ENCODE assay signal across 23 cellular contexts in the genomic region with DNA sequence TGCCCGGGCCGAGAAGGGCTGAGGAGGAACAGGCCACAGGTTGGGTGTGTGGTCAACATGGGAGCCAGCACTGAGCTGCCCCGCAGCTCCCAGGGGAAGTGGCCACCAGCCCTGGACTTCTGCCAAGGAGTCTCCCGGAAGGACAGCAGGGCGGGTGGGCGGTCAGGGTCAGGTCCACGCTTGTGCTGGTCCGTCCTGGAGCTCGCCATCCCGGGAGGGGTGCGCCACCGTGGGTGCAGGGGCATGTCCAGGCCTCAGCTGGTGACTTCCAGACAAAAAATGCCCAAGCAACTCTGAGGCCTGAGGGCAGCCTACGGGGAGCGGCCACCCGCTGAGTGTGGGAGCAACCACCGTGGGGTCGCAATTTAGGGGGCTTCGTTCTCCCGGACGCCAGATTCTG. TPM values are rescaled to one million over a fixed set of nuclear protein-coding genes. Genes with fewer than 3 reads are reported as not detected.
DNase-seq lines count a peak whose midpoint lies in the region; ATAC-seq and TF ChIP-seq lines count a peak whose summit lies in the region.
"Had no signal": no experiment of that assay in that cellular context is flagged by ENCODE, and none has a peak within 500 bp of the region (broad histone marks: within the 10 kb centered on the region; RNA-seq: fewer than 3 reads in every experiment).

No MANE protein-coding gene starts in this region.

- no peak overlapping the region for H2BK12ac ChIP-seq in neuronal stem cell (ENCODE audit: low read length)

- TF ChIP-seq CTCF in natural killer cell (IDR thresholded peaks at IDR 0.05), result no peak

- no peak overlapping the region for H2BK5ac ChIP-seq in neuronal stem cell (ENCODE audit: low read length)

- H3K14ac ChIP-seq in neuronal stem cell (ENCODE audit: low read length), result no peak overlapping the region

- no peak overlapping the region for H4K8ac ChIP-seq in neuronal stem cell (ENCODE audit: low read depth, low read length)

- no peaks in the 10 kb centered on the region for H3K4me1 Mint-ChIP-seq in natural killer cell treated with Interleukin-12 subunit alpha and Interleukin-12 subunit beta and Interleukin-15 and Interleukin-18, amount 100 ng/mL, for 72 hours (ENCODE audit: low read depth in 2 of 2)
- H3K4me1 Mint-ChIP-seq in natural killer cell, result no peaks in the 10 kb centered on the region
- H3K4me1 Mint-ChIP-seq: CD14-positive monocyte; CD8-positive, alpha-beta memory T cell had no signal

- peak overlapping the region; percentile 67 for H3K18ac ChIP-seq in neuronal stem cell (ENCODE audit: low read length)

- H3K9ac ChIP-seq in neuronal stem cell (ENCODE audit: low read depth, low read length, poor library complexity), result no peak overlapping the region
- H3K9ac ChIP-seq: BLaER1 treated with 17β-estradiol and CSF1 and Interleukin-3, amounts not matched to agents 10 nM and 100 nM had no signal

- no peaks in the 10 kb centered on the region for H3K9me3 ChIP-seq in neuronal stem cell (replicated peaks in 1 of 2; ENCODE audit: control insufficient read depth in 2 of 2, insufficient read depth in 1 of 2, low read depth in 1 of 2, low read length in 2 of 2)
- H3K9me3 ChIP-seq: BE2C, HAP-1 had no signal

- H3K27ac Mint-ChIP-seq in natural killer cell treated with Interleukin-12 subunit alpha and Interleukin-12 subunit beta and Interleukin-15 and Interleukin-18, amount 100 ng/mL, for 72 hours, result no peak overlapping the region
- no peak overlapping the region for H3K27ac Mint-ChIP-seq in natural killer cell
- H3K27ac Mint-ChIP-seq: CD14-positive monocyte; CD4-positive, alpha-beta T cell; CD8-positive, alpha-beta memory T cell; HFFc6 had no signal

- no CpG with 5 or more reads among the region's 20 CpGs for WGBS in neuronal stem cell (ENCODE audit: extremely low coverage in 2 of 2, insufficient read length in 2 of 2, insufficient replicate concordance in 1 of 2), 2 donors

- H3K36me3 Mint-ChIP-seq in natural killer cell treated with Interleukin-12 subunit alpha and Interleukin-12 subunit beta and Interleukin-15 and Interleukin-18, amount 100 ng/mL, for 72 hours, result no peaks in the 10 kb centered on the region
- no peaks in the 10 kb centered on the region for H3K36me3 Mint-ChIP-seq in natural killer cell
- H3K36me3 Mint-ChIP-seq: CD14-positive monocyte had no signal

- DNase-seq in activated gamma-delta T cell (lab: John Stamatoyannopoulos, UW) (peak; percentile 12), activated gamma-delta T cell treated with Interleukin-2 at 50 U/mL for 16 hours (no peak), natural killer cell (no peak), neuronal stem cell (ENCODE audit: low spot score) (no peak), NCI-H2227 treated with DMSO at 0.1 percent for 48 hours (lab: John Stamatoyannopoulos, UW) (no peak)
- DNase-seq in natural killer cell treated with Interleukin-12 subunit alpha and Interleukin-12 subunit beta and Interleukin-15 and Interleukin-18, amount 100 ng/mL, for 72 hours (ENCODE audit: low spot score), result no peak
- DNase-seq: ACHN; AML-193; BE2C; Calu3; CD4-positive, alpha-beta T cell; CD8-positive, alpha-beta memory T cell; DMS53; DMS79 treated with DMSO at 0.1 percent for 48 hours; GF-D8; GOT3; HFFc6 had no signal

- H3K27ac ChIP-seq in neuronal stem cell (replicated peaks; ENCODE audit: low read length), result no peak overlapping the region
- H3K27ac ChIP-seq: 22Rv1; BLaER1 treated with 17β-estradiol and CSF1 and Interleukin-3, amounts not matched to agents 10 nM and 100 nM had no signal

- no peak overlapping the region for H3K23ac ChIP-seq in neuronal stem cell (ENCODE audit: low read depth, low read length, poor library complexity)

- H3K27me3 ChIP-seq in neuronal stem cell (ENCODE audit: control insufficient read depth in 3 of 3, insufficient read depth in 3 of 3, low read depth in 1 of 3, low read length in 3 of 3), result no peaks in the 10 kb centered on the region
- H3K27me3 ChIP-seq: BE2C; BLaER1 treated with 17β-estradiol and CSF1 and Interleukin-3, amounts not matched to agents 10 nM and 100 nM had no signal

- H2AK5ac ChIP-seq in neuronal stem cell (ENCODE audit: low read depth, low read length), result peak overlapping the region; percentile 70

- no peak overlapping the region for H3K4me3 Mint-ChIP-seq in natural killer cell treated with Interleukin-12 subunit alpha and Interleukin-12 subunit beta and Interleukin-15 and Interleukin-18, amount 100 ng/mL, for 72 hours
- H3K4me3 Mint-ChIP-seq in natural killer cell, result no peak overlapping the region
- H3K4me3 Mint-ChIP-seq: CD14-positive monocyte; CD4-positive, alpha-beta T cell; CD8-positive, alpha-beta memory T cell; HFFc6 had no signal

- no peaks in the 10 kb centered on the region for H3K9me3 Mint-ChIP-seq in natural killer cell treated with Interleukin-12 subunit alpha and Interleukin-12 subunit beta and Interleukin-15 and Interleukin-18, amount 100 ng/mL, for 72 hours
- no peaks in the 10 kb centered on the region for H3K9me3 Mint-ChIP-seq in natural killer cell
- H3K9me3 Mint-ChIP-seq: CD4-positive, alpha-beta T cell; CD8-positive, alpha-beta memory T cell had no signal

- no peak overlapping the region for H3K4me3 ChIP-seq in neuronal stem cell (ENCODE audit: low read length in 2 of 2)
- H3K4me3 ChIP-seq: BLaER1 treated with 17β-estradiol and CSF1 and Interleukin-3, amounts not matched to agents 10 nM and 100 nM; HAP-1 had no signal

- no peak overlapping the region for H4K91ac ChIP-seq in neuronal stem cell (ENCODE audit: low read depth, low read length, poor library complexity)

- H3K4ac ChIP-seq in neuronal stem cell (ENCODE audit: low read length), result no peak overlapping the region

- H3K27me3 Mint-ChIP-seq in natural killer cell treated with Interleukin-12 subunit alpha and Interleukin-12 subunit beta and Interleukin-15 and Interleukin-18, amount 100 ng/mL, for 72 hours, result peaks cover 15 to 34% of the 10 kb centered on the region in 2 donors
- peaks cover 8 to 13% of the 10 kb centered on the region in 2 donors for H3K27me3 Mint-ChIP-seq in natural killer cell (ENCODE audit: low read depth in 2 of 2)

- H2BK120ac ChIP-seq in neuronal stem cell (ENCODE audit: low read depth, low read length), result no peak overlapping the region

- intact Hi-C loops in natural killer cell (cut with micrococcal nuclease), result no loop called here

- ATAC-seq in natural killer cell treated with Interleukin-12 subunit alpha and Interleukin-12 subunit beta and Interleukin-15 and Interleukin-18, amount 100 ng/mL, for 72 hours, result peak; percentile 13
- no peak for ATAC-seq in natural killer cell

- no peaks in the 10 kb centered on the region for H3K79me1 ChIP-seq in neuronal stem cell (ENCODE audit: low read depth, low read length)

- H2BK15ac ChIP-seq in neuronal stem cell (ENCODE audit: low read length), result no peak overlapping the region

- H3K36me3 ChIP-seq in neuronal stem cell (replicated peaks in 1 of 2; ENCODE audit: control insufficient read depth in 2 of 2, insufficient read depth in 2 of 2, low read length in 2 of 2), result no peaks in the 10 kb centered on the region
- H3K36me3 ChIP-seq: BE2C; BLaER1 treated with 17β-estradiol and CSF1 and Interleukin-3, amounts not matched to agents 10 nM and 100 nM; HAP-1 had no signal

- no peak overlapping the region for H2AFZ ChIP-seq in neuronal stem cell (ENCODE audit: low read length)

- no peaks in the 10 kb centered on the region for H3K4me1 ChIP-seq in neuronal stem cell (ENCODE audit: control insufficient read depth in 2 of 2, insufficient read depth in 1 of 2, low read depth in 1 of 2, low read length in 2 of 2)
- H3K4me1 ChIP-seq: BE2C; BLaER1 treated with 17β-estradiol and CSF1 and Interleukin-3, amounts not matched to agents 10 nM and 100 nM had no signal

- no peak overlapping the region for H3K4me2 ChIP-seq in neuronal stem cell (ENCODE audit: insufficient read depth, low read length, poor library complexity, severe bottlenecking)
- H3K4me2 ChIP-seq: BLaER1 treated with 17β-estradiol and CSF1 and Interleukin-3, amounts not matched to agents 10 nM and 100 nM had no signal

RNA-seq across cellular contexts. Expression of gene SLC15A1, which starts 21.4 kb away (rescaled TPM):
- total RNA-seq in natural killer cell treated with Interleukin-12 subunit alpha and Interleukin-12 subunit beta and Interleukin-15 and Interleukin-18, amount 100 ng/mL, for 72 hours, result not detected
- total RNA-seq in natural killer cell, result not detected
- polyA plus RNA-seq in neuronal stem cell (2013, experiment 1 of 2), result 0.01 TPM
- polyA plus RNA-seq in neuronal stem cell (2013, experiment 2 of 2), result 0.01 TPM
- total RNA-seq: CD4-positive, alpha-beta T cell; CD8-positive, alpha-beta memory T cell; Daoy; G401; HFFc6 had no signal
- polyA plus RNA-seq: CD14-positive monocyte; CD8-positive, alpha-beta memory T cell had no signal

Comparison
In these comparisons a context has a peak if more than half of its experiments do, and no peak if none do; other contexts are left out.
1. ATAC-seq: peak in natural killer cell treated with Interleukin-12 subunit alpha and Interleukin-12 subunit beta and Interleukin-15 and Interleukin-18, amount 100 ng/mL, for 72 hours (2 of 2); none in natural killer cell (0 of 3).